In genomic region chr19:39542198-39542597, GRCh38 we compare ENCODE assay signal across 15 cellular contexts. TPM values are rescaled to one million over a fixed set of nuclear protein-coding genes. Genes with fewer than 3 reads are reported as not detected.
DNase-seq lines count a peak whose midpoint lies in the region; ATAC-seq, FAIRE-seq and TF ChIP-seq lines count a peak whose summit lies in the region.
"Had no signal": no experiment of that assay in that cellular context is flagged by ENCODE, and none has a peak within 500 bp of the region (broad histone marks: within the 10 kb centered on the region; RNA-seq: fewer than 3 reads in every experiment).

No MANE protein-coding gene starts in this region.

- H3K4me1 ChIP-seq in A673 (ENCODE audit: insufficient read depth, low read length, poor library complexity, severe bottlenecking) = peaks cover 10% of the 10 kb centered on the region

- TF ChIP-seq POLR2A in GM12892 (IDR thresholded peaks at IDR 0.05; ENCODE audit: low read depth, low read length) = no peak

- H3K4me1 Mint-ChIP-seq in activated CD8-positive, alpha-beta T cell treated with anti-CD3 and anti-CD28 coated beads, Interleukin-2, amount 10 ng/mL, durations not matched to agents 7 days and 5 days (ENCODE audit: low read depth) = peaks cover 70% of the 10 kb centered on the region
- peaks cover 30 to 45% (median 34%) of the 10 kb centered on the region in 3 donors for H3K4me1 Mint-ChIP-seq in naive B cell

- no peak overlapping the region for H3K4me3 ChIP-seq in A673 (ENCODE audit: low read depth, low read length, poor library complexity, severe bottlenecking)
- H3K4me3 ChIP-seq: stomach had no signal

- peaks cover 10% of the 10 kb centered on the region for H3K27me3 ChIP-seq in A673 (replicated peaks; ENCODE audit: insufficient read depth, low read depth, low read length, poor library complexity)

- no peak overlapping the region for H3K27ac ChIP-seq in A673 (ENCODE audit: low read depth, low read length, poor library complexity, severe bottlenecking)
- H3K27ac ChIP-seq: stomach had no signal

- no peaks in the 10 kb centered on the region for H3K27me3 Mint-ChIP-seq in activated CD8-positive, alpha-beta T cell treated with anti-CD3 and anti-CD28 coated beads, Interleukin-2, amount 10 ng/mL, durations not matched to agents 7 days and 5 days (ENCODE audit: low read depth)
- H3K27me3 Mint-ChIP-seq in naive B cell = peaks cover 0 to 13% (median 4%) of the 10 kb centered on the region in 3 donors

- CTCF ChIA-PET in A673 (lab: Charles Lee) = interaction anchor here (0.7 kb wide), 1 partner anchor 45 kb away, joined by 3 read pairs; no protein-coding TSS in a partner anchor
- CTCF ChIA-PET in activated CD8-positive, alpha-beta T cell treated with anti-CD3 and anti-CD28 coated beads, Interleukin-2, amount 10 ng/mL, durations not matched to agents 7 days and 5 days (lab: Charles Lee) = interaction anchor here (0.6 to 5.0 kb wide), 7 partner anchors 9 to 302 kb away, joined by 3 to 26 read pairs (median 4); partner anchors contain the start of genes EID2B and TIMM50

- H3K36me3 ChIP-seq in A673 (ENCODE audit: insufficient read depth, low read length, poor library complexity, severe bottlenecking) = no peaks in the 10 kb centered on the region
- H3K36me3 ChIP-seq: stomach had no signal

- peak overlapping the region; percentile 43 for H3K27ac Mint-ChIP-seq in activated CD8-positive, alpha-beta T cell treated with anti-CD3 and anti-CD28 coated beads, Interleukin-2, amount 10 ng/mL, durations not matched to agents 7 days and 5 days
- H3K27ac Mint-ChIP-seq in naive B cell = peak overlapping the region in 5 of 6 donors; percentile 10 to 69 (median 33)
- H3K27ac Mint-ChIP-seq: dendritic cell treated with granulocyte-macrophage colony-stimulating factor and Interleukin-4, amounts not matched to agents 40 ng/mL and 50 ng/mL, for 4 days; HFFc6 had no signal

- TF ChIP-seq CTCF in A673 (conservative IDR thresholded peaks at IDR 0.05; ENCODE audit: low read depth, low read length) = no peak

- H3K9me3 Mint-ChIP-seq in activated CD8-positive, alpha-beta T cell treated with anti-CD3 and anti-CD28 coated beads, Interleukin-2, amount 10 ng/mL, durations not matched to agents 7 days and 5 days (ENCODE audit: insufficient read depth) = no peaks in the 10 kb centered on the region
- no peaks in the 10 kb centered on the region for H3K9me3 Mint-ChIP-seq in naive B cell
- H3K9me3 Mint-ChIP-seq: dendritic cell treated with granulocyte-macrophage colony-stimulating factor and Interleukin-4, amounts not matched to agents 40 ng/mL and 50 ng/mL, for 4 days; HFFc6 had no signal

- no peaks in the 10 kb centered on the region for H3K9me3 ChIP-seq in A673 (ENCODE audit: low read depth, low read length, poor library complexity, severe bottlenecking)
- H3K9me3 ChIP-seq: stomach had no signal

- no peak overlapping the region for H3K4me3 Mint-ChIP-seq in activated CD8-positive, alpha-beta T cell treated with anti-CD3 and anti-CD28 coated beads, Interleukin-2, amount 10 ng/mL, durations not matched to agents 7 days and 5 days
- peak overlapping the region in 5 of 8 donors; percentile 0 to 97 (median 5) for H3K4me3 Mint-ChIP-seq in naive B cell
- H3K4me3 Mint-ChIP-seq: dendritic cell treated with granulocyte-macrophage colony-stimulating factor and Interleukin-4, amounts not matched to agents 40 ng/mL and 50 ng/mL, for 4 days; HFFc6 had no signal

- DNase-seq in A673 (ENCODE audit: low spot score) = peak; percentile 35
- no peak for DNase-seq in GM12892 (ENCODE audit: insufficient read length)
- DNase-seq in activated CD8-positive, alpha-beta T cell treated with anti-CD3 and anti-CD28 coated beads, Interleukin-2, amount 10 ng/mL, durations not matched to agents 7 days and 5 days = peak; percentile 17
- DNase-seq in naive B cell = no peak
- no peak for DNase-seq in SIG-M5 treated with dmso at 0.1 percent for 504 hours (lab: John Stamatoyannopoulos, UW; ENCODE audit: unreplicated experiment)
- DNase-seq in iPS-NIHi11 (ENCODE audit: low spot score) = no peak
- DNase-seq in cardiac septum (ENCODE audit: low spot score) = no peak
- DNase-seq: amniotic stem cell, HFFc6, NCI-H510A, Right ventricle myocardium superior, stomach had no signal

- intact Hi-C loops in A673 (cut with micrococcal nuclease; ENCODE audit: unreplicated experiment) = no loop called here
- intact Hi-C loops in cardiac septum (cut with DNase I) = loop anchor here (10.0 kb wide), 1 partner anchor 293 kb away; the partner anchor contains the start of gene DYRK1B

- peak; percentile 36 for FAIRE-seq in GM12892 (lab: Jason Lieb, UNC)

- BruUV-seq in A673 (replicated peaks; lab: Mats Ljungman, UMichigan) = no TSS peak

- H3K36me3 Mint-ChIP-seq in activated CD8-positive, alpha-beta T cell treated with anti-CD3 and anti-CD28 coated beads, Interleukin-2, amount 10 ng/mL, durations not matched to agents 7 days and 5 days (ENCODE audit: low read depth) = peaks cover 10% of the 10 kb centered on the region
- no peaks in the 10 kb centered on the region for H3K36me3 Mint-ChIP-seq in naive B cell

- POLR2A ChIA-PET in A673 (lab: Charles Lee; ENCODE audit: low non-redundant PET) = no interaction called here
- POLR2A ChIA-PET in activated CD8-positive, alpha-beta T cell treated with anti-CD3 and anti-CD28 coated beads, Interleukin-2, amount 10 ng/mL, durations not matched to agents 7 days and 5 days (lab: Charles Lee) = interaction anchor here (1.8 to 2.9 kb wide), 2 partner anchors 97 to 101 kb away, joined by 5 to 6 read pairs; partner anchors contain the start of gene SUPT5H

- ATAC-seq in activated CD8-positive, alpha-beta T cell treated with anti-CD3 and anti-CD28 coated beads, Interleukin-2, amount 10 ng/mL, durations not matched to agents 7 days and 5 days = no peak
- ATAC-seq in naive B cell (ENCODE audit: low read depth in 2 of 2) (no peak), GM19035 (IDR thresholded peaks at IDR 0.05; ENCODE audit: unreplicated experiment) (no peak)
- ATAC-seq: sciatic nerve had no signal

RNA-seq across cellular contexts. Expression of gene EID2, which starts 2.2 kb away (rescaled TPM):
- total RNA-seq in A673 (2021) (25.0 and 25.2 TPM in 2 replicates), cardiac septum (11.4 TPM)
- 6.4 TPM for polyA plus RNA-seq in GM12892 (2012; ENCODE audit: missing spikeins)
- total RNA-seq in activated CD8-positive, alpha-beta T cell treated with anti-CD3 and anti-CD28 coated beads, Interleukin-2, amount 10 ng/mL, durations not matched to agents 7 days and 5 days = 10 to 100 TPM; 18.9 to 19.9 TPM
- polyA plus RNA-seq in naive B cell (ENCODE audit: low read depth in 6 of 6) = 10 to 100 TPM in 4 of 6 donors, 1 to 10 TPM in 1, not detected in 1; 9.4 to 22.9 (median 17.3) TPM

RNA-seq across cellular contexts. Expression of gene EID2B, which starts 9.5 kb away (rescaled TPM):
- total RNA-seq in A673 (2021) (3.4 and 4.2 TPM in 2 replicates), cardiac septum (2.8 TPM)
- polyA plus RNA-seq in GM12892 (2012; ENCODE audit: missing spikeins) = 6.8 TPM
- 1 to 10 TPM; 4.1 to 4.3 TPM for total RNA-seq in activated CD8-positive, alpha-beta T cell treated with anti-CD3 and anti-CD28 coated beads, Interleukin-2, amount 10 ng/mL, durations not matched to agents 7 days and 5 days
- 1 to 10 TPM; 3.6 to 9.9 (median 7.2) TPM for polyA plus RNA-seq in naive B cell (ENCODE audit: low read depth in 6 of 6)

RNA-seq across cellular contexts. Expression of gene SELENOV, which starts 27.3 kb away (rescaled TPM):
- total RNA-seq in A673 (2021) (not detected in 2 replicates), cardiac septum (not detected)
- not detected for polyA plus RNA-seq in GM12892 (2012; ENCODE audit: missing spikeins)
- total RNA-seq in activated CD8-positive, alpha-beta T cell treated with anti-CD3 and anti-CD28 coated beads, Interleukin-2, amount 10 ng/mL, durations not matched to agents 7 days and 5 days = not detected
- not detected for polyA plus RNA-seq in naive B cell (ENCODE audit: low read depth in 6 of 6)
- total RNA-seq: HFFc6, Right ventricle myocardium superior, sciatic nerve, stomach had no signal
- polyA plus RNA-seq: stomach had no signal

RNA-seq across cellular contexts. Expression of gene DLL3, which starts 43.5 kb away (rescaled TPM):
- total RNA-seq in A673 (2021) (0.69 and 0.96 TPM in 2 replicates), cardiac septum (not detected)
- 0.38 TPM for polyA plus RNA-seq in GM12892 (2012; ENCODE audit: missing spikeins)
- under 1 TPM; 0.26 to 0.29 TPM for total RNA-seq in activated CD8-positive, alpha-beta T cell treated with anti-CD3 and anti-CD28 coated beads, Interleukin-2, amount 10 ng/mL, durations not matched to agents 7 days and 5 days
- under 1 TPM in 4 of 6 donors, not detected in 2; 0.20 to 0.89 (median 0.55) TPM for polyA plus RNA-seq in naive B cell (ENCODE audit: low read depth in 6 of 6)
- total RNA-seq: Right ventricle myocardium superior, sciatic nerve, stomach had no signal

Comparison
In these comparisons a context has a peak if more than half of its experiments do, and no peak if none do; other contexts are left out.
1. DNase-seq: peak in A673 (single experiment) and activated CD8-positive, alpha-beta T cell treated with anti-CD3 and anti-CD28 coated beads, Interleukin-2, amount 10 ng/mL, durations not matched to agents 7 days and 5 days (single experiment); none in GM12892 (single experiment), naive B cell (single experiment), SIG-M5 treated with dmso at 0.1 percent for 504 hours (single experiment), iPS-NIHi11 (single experiment) and cardiac septum (single experiment).